ENCODE assay signal across 8 cellular contexts in genomic region chr20:47502801-47503239, GRCh38. TPM values are rescaled to one million over a fixed set of nuclear protein-coding genes. Genes with fewer than 3 reads are reported as not detected.
DNase-seq lines count a peak whose midpoint lies in the region; ATAC-seq and TF ChIP-seq lines count a peak whose summit lies in the region.

No MANE protein-coding gene starts in this region.

- H3K79me1 ChIP-seq in neuronal stem cell (ENCODE audit: low read depth, low read length), result peaks cover 2% of the 10 kb centered on the region

- H3K4ac ChIP-seq in neuronal stem cell (ENCODE audit: low read length), result no peak overlapping the region

- peaks cover 5 to 24% of the 10 kb centered on the region in 2 donors for H3K4me1 ChIP-seq in neuronal stem cell (ENCODE audit: control insufficient read depth in 2 of 2, insufficient read depth in 1 of 2, low read depth in 1 of 2, low read length in 2 of 2)

- no peak for ATAC-seq in HG03432 (IDR thresholded peaks at IDR 0.05; ENCODE audit: unreplicated experiment)
- no peak for ATAC-seq in HG03520 (IDR thresholded peaks at IDR 0.05; ENCODE audit: unreplicated experiment)

- H3K14ac ChIP-seq in neuronal stem cell (ENCODE audit: low read length), result no peak overlapping the region

- WGBS in neuronal stem cell (ENCODE audit: extremely low coverage in 2 of 2, insufficient read length in 2 of 2, insufficient replicate concordance in 1 of 2), 2 donors, result no CpG with 5 or more reads among the region's 11 CpGs

- no peak overlapping the region for H2BK5ac ChIP-seq in neuronal stem cell (ENCODE audit: low read length)

- H3K18ac ChIP-seq in neuronal stem cell (ENCODE audit: low read length), result no peak overlapping the region

- H3K4me3 ChIP-seq in MG63 (peak overlapping the region; percentile 91), neuronal stem cell (ENCODE audit: low read length in 2 of 2) (peak overlapping the region; percentile 54 to 93)

- peak overlapping the region; percentile 54 for H3K4me2 ChIP-seq in neuronal stem cell (ENCODE audit: insufficient read depth, low read length, poor library complexity, severe bottlenecking)

- no peak overlapping the region for H2BK120ac ChIP-seq in neuronal stem cell (ENCODE audit: low read depth, low read length)

- no peak overlapping the region for H2BK12ac ChIP-seq in neuronal stem cell (ENCODE audit: low read length)

- H3K36me3 ChIP-seq in MG63, result 0 out of 2 replicates have a peak, but pooled peaks cover 3% of the 10 kb centered on the region
- H3K36me3 ChIP-seq in neuronal stem cell (replicated peaks in 1 of 2; ENCODE audit: control insufficient read depth in 2 of 2, insufficient read depth in 2 of 2, low read length in 2 of 2), result no peaks in the 10 kb centered on the region

- H4K91ac ChIP-seq in neuronal stem cell (ENCODE audit: low read depth, low read length, poor library complexity), result no peak overlapping the region

- H3K27ac ChIP-seq in VCaP (peak overlapping the region; percentile 97), neuronal stem cell (replicated peaks; ENCODE audit: low read length) (no peak overlapping the region)

- no peak overlapping the region for H2BK15ac ChIP-seq in neuronal stem cell (ENCODE audit: low read length)

- no peak overlapping the region for H2AFZ ChIP-seq in neuronal stem cell (ENCODE audit: low read length)

- H3K9me3 ChIP-seq in MG63, result no peaks in the 10 kb centered on the region
- no peaks in the 10 kb centered on the region for H3K9me3 ChIP-seq in neuronal stem cell (replicated peaks in 1 of 2; ENCODE audit: control insufficient read depth in 2 of 2, insufficient read depth in 1 of 2, low read depth in 1 of 2, low read length in 2 of 2)

- peak; percentile 67 for DNase-seq in DMS53 (lab: John Stamatoyannopoulos, UW)
- no peak for DNase-seq in DMS53 treated with DMSO at 0.1 percent for 48 hours (lab: John Stamatoyannopoulos, UW; ENCODE audit: unreplicated experiment)
- no peak for DNase-seq in MG63
- DNase-seq in fibroblast of the conjunctiva (ENCODE audit: low read depth), result peak; percentile 10
- peak; percentile 9 for DNase-seq in neuronal stem cell (ENCODE audit: low spot score)

- no peak overlapping the region for H4K8ac ChIP-seq in neuronal stem cell (ENCODE audit: low read depth, low read length)

- TF ChIP-seq CTCF in VCaP (conservative IDR thresholded peaks at IDR 0.05), result no peak

- H3K23ac ChIP-seq in neuronal stem cell (ENCODE audit: low read depth, low read length, poor library complexity), result no peak overlapping the region

- no peaks in the 10 kb centered on the region for H3K27me3 ChIP-seq in MG63
- no peaks in the 10 kb centered on the region for H3K27me3 ChIP-seq in neuronal stem cell (ENCODE audit: control insufficient read depth in 3 of 3, insufficient read depth in 3 of 3, low read depth in 1 of 3, low read length in 3 of 3)

- H2AK5ac ChIP-seq in neuronal stem cell (ENCODE audit: low read depth, low read length), result no peak overlapping the region

- H3K9ac ChIP-seq in neuronal stem cell (ENCODE audit: low read depth, low read length, poor library complexity), result no peak overlapping the region

RNA-seq across cellular contexts. Expression of gene NCOA3, which starts 1.1 kb away (rescaled TPM):
- total RNA-seq in MG63 (2014; rRNA removed; shearing (Covaris generic); ENCODE audit: low replicate concordance), result 9.2 and 15.3 TPM in 2 replicates
- polyA plus RNA-seq in neuronal stem cell (2013, experiment 1 of 2), result 12.4 TPM
- 13.0 TPM for polyA plus RNA-seq in neuronal stem cell (2013, experiment 2 of 2)

Comparison
In these comparisons a context has a peak if more than half of its experiments do, and no peak if none do; other contexts are left out.
1. DNase-seq: peak in DMS53 (single experiment), fibroblast of the conjunctiva (single experiment) and neuronal stem cell (single experiment); none in DMS53 treated with DMSO at 0.1 percent for 48 hours (single experiment) and MG63 (single experiment).